ENCODE assay signal across 8 cellular contexts in the genomic region with DNA sequence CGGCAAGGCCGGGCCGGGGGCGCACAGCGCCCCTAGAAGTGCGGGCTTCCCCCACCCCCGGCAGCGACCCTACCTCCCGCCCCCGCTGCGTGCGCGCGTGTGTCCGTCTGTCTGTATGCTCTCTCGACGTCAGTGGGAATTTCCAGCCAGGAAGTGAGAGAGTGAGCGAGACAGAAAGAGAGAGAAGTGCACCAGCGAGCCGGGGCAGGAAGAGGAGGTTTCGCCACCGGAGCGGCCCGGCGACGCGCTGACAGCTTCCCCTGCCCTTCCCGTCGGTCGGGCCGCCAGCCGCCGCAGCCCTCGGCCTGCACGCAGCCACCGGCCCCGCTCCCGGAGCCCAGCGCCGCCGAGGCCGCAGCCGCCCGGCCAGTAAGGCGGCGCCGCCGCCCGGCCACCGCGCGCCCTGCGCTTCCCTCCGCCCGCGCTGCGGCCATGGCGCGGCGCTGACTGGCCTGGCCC. TPM values are rescaled to one million over a fixed set of nuclear protein-coding genes. Genes with fewer than 3 reads are reported as not detected.
DNase-seq lines count a peak whose midpoint lies in the region; ATAC-seq and TF ChIP-seq lines count a peak whose summit lies in the region.

A gene with protein sequence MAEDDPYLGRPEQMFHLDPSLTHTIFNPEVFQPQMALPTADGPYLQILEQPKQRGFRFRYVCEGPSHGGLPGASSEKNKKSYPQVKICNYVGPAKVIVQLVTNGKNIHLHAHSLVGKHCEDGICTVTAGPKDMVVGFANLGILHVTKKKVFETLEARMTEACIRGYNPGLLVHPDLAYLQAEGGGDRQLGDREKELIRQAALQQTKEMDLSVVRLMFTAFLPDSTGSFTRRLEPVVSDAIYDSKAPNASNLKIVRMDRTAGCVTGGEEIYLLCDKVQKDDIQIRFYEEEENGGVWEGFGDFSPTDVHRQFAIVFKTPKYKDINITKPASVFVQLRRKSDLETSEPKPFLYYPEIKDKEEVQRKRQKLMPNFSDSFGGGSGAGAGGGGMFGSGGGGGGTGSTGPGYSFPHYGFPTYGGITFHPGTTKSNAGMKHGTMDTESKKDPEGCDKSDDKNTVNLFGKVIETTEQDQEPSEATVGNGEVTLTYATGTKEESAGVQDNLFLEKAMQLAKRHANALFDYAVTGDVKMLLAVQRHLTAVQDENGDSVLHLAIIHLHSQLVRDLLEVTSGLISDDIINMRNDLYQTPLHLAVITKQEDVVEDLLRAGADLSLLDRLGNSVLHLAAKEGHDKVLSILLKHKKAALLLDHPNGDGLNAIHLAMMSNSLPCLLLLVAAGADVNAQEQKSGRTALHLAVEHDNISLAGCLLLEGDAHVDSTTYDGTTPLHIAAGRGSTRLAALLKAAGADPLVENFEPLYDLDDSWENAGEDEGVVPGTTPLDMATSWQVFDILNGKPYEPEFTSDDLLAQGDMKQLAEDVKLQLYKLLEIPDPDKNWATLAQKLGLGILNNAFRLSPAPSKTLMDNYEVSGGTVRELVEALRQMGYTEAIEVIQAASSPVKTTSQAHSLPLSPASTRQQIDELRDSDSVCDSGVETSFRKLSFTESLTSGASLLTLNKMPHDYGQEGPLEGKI (plus strand): TSS at position 184 of the 459 bp plus-strand sequence. CDS start 24,160 bp downstream, outside the sequence.

- TF ChIP-seq CTCF in foreskin keratinocyte (conservative IDR thresholded peaks at IDR 0.05) (no peak), neutrophil (IDR thresholded peaks at IDR 0.05) (no peak)

- H3K9me3 ChIP-seq in BLaER1 = no peaks in the 10 kb centered on the region; the same call in 1 of the 2 replicates
- H3K9me3 ChIP-seq in neutrophil = no peaks in the 10 kb centered on the region

- H3K36me3 ChIP-seq in BLaER1 = no peaks in the 10 kb centered on the region
- H3K36me3 ChIP-seq in neutrophil = no peaks in the 10 kb centered on the region

- DNase-seq in RKO (ENCODE audit: low spot score) (peak; percentile 75), foreskin keratinocyte (peak; percentile 64 to 78), substantia nigra (lab: John Stamatoyannopoulos, UW) (peak in 46 of 49 donors; percentile 14 to 84 (median 55))
- peak; percentile 64 for DNase-seq in activated effector memory CD4-positive, alpha-beta T cell treated with Interleukin-2 at 50 U/mL for 16 hours

- H3K27ac ChIP-seq in BLaER1 (peak within 1 kb of the TSS; percentile 99), foreskin keratinocyte (peak within 1 kb of the TSS; percentile 99), neutrophil (peak within 1 kb of the TSS; percentile 97), substantia nigra (ENCODE audit: low read depth, low read length, poor library complexity, severe bottlenecking) (peak within 1 kb of the TSS; percentile 95)

- H3K4me3 ChIP-seq in BLaER1 (peak within 1 kb of the TSS; percentile 94), neutrophil (ENCODE audit: low read depth in 1 of 2, low read length in 1 of 2) (peak within 1 kb of the TSS; percentile 77 to 90)

- peak; percentile 70 for TF ChIP-seq POLR2A in GM19099 (IDR thresholded peaks at IDR 0.05; ENCODE audit: extremely low read depth, insufficient read length, low read depth)

- peak within 1 kb of the TSS; percentile 88 for H3K4me2 ChIP-seq in BLaER1

- peak within 1 kb of the TSS; percentile 98 for H3K9ac ChIP-seq in BLaER1

- H4K20me1 ChIP-seq in BLaER1 = peaks cover 25% of the 10 kb centered on the region

- H3K4me1 ChIP-seq in BLaER1 = peaks cover 43% of the 10 kb centered on the region
- peaks cover 28% of the 10 kb centered on the region for H3K4me1 ChIP-seq in foreskin keratinocyte
- H3K4me1 ChIP-seq in neutrophil (ENCODE audit: control insufficient read depth in 1 of 2, insufficient read depth in 1 of 2, low read depth in 1 of 2, low read length in 1 of 2) = peaks cover 39 to 43% of the 10 kb centered on the region in 2 experiments

- no peaks in the 10 kb centered on the region for H3K27me3 ChIP-seq in BLaER1
- no peaks in the 10 kb centered on the region for H3K27me3 ChIP-seq in foreskin keratinocyte
- no peaks in the 10 kb centered on the region for H3K27me3 ChIP-seq in neutrophil

- peak; percentile 59 for ATAC-seq in HG03378 (IDR thresholded peaks at IDR 0.05; ENCODE audit: unreplicated experiment)
- ATAC-seq in foreskin keratinocyte = peak; percentile 78

RNA-seq across cellular contexts. Expression of the gene that starts here (rescaled TPM):
- 41.4 and 48.4 TPM in 2 replicates for total RNA-seq in foreskin keratinocyte
- 15.0 and 20.4 TPM in 2 replicates for polyA plus RNA-seq in foreskin keratinocyte

Comparison
In these comparisons a context has a peak if more than half of its experiments do, and no peak if none do; other contexts are left out.
1. Peak in every context shown above with its lines: DNase-seq, ATAC-seq, H3K4me3 ChIP-seq and H3K27ac ChIP-seq.